7 cellular contexts compared by ENCODE assay signal in genomic region chr18:21611401-21612124, GRCh38. TPM values are rescaled to one million over a fixed set of nuclear protein-coding genes. Genes with fewer than 3 reads are reported as not detected.
A peak's percentile ranks its signal among the peaks of the same experiment; 100 is the strongest.
DNase-seq lines count a peak whose midpoint lies in the region; ATAC-seq and TF ChIP-seq lines count a peak whose summit lies in the region.
"Not testable (repeated sequence)": the region's sequence is repeated elsewhere in the genome, so short reads cannot be mapped to it uniquely, and the experiment has no call there.

No MANE protein-coding gene starts in this region.

- H3K4me1 ChIP-seq in HUES48 (ENCODE audit: control insufficient read depth, insufficient read depth, low read length); SJCRH30: not testable (repeated sequence)
- H3K4me1 ChIP-seq in adrenal gland (replicated peaks in 1 of 2), result peaks cover 9 to 22% of the 10 kb centered on the region in 2 donors
- H3K4me1 ChIP-seq in esophagus squamous epithelium, result peaks cover 8 to 32% (median 16%) of the 10 kb centered on the region in 3 donors
- peaks cover 4 to 11% of the 10 kb centered on the region in 2 donors for H3K4me1 ChIP-seq in lung (ENCODE audit: control insufficient read depth in 2 of 2, insufficient read depth in 2 of 2, low read length in 2 of 2)
- H3K4me1 ChIP-seq in sigmoid colon, result peaks cover 0 to 22% (median 15%) of the 10 kb centered on the region in 4 donors

- not testable (repeated sequence) for TF ChIP-seq POLR2A in adrenal gland (IDR thresholded peaks at IDR 0.05); esophagus squamous epithelium (IDR thresholded peaks at IDR 0.05); sigmoid colon (IDR thresholded peaks at IDR 0.05)

- not testable (repeated sequence) for TF ChIP-seq CTCF in adrenal gland (IDR thresholded peaks at IDR 0.05); esophagus squamous epithelium (IDR thresholded peaks at IDR 0.05); lung (IDR thresholded peaks at IDR 0.05; ENCODE audit: control extremely low read depth, extremely low read depth); sigmoid colon (IDR thresholded peaks at IDR 0.05)

- 54 to 63% (median 59%) methylated on average over 23 to 30 of the region's 30 CpGs for WGBS in adrenal gland, 4 donors
- WGBS in esophagus squamous epithelium, 2 donors, result 51 to 68% methylated on average over 27 to 30 of the region's 30 CpGs
- WGBS in lung, 2 donors, result 61% methylated on average over 27 to 30 of the region's 30 CpGs
- 57 to 64% methylated on average over 30 of the region's 30 CpGs for WGBS in sigmoid colon, 2 donors

- H3K4me3 ChIP-seq in HUES48 (ENCODE audit: low read depth, low read length) (peak overlapping the region; percentile 92; the same call in 1 of the 2 replicates), SJCRH30 (peak overlapping the region; percentile 96), adrenal gland (peak overlapping the region in 2 of 4 donors; percentile 35 to 89), esophagus squamous epithelium (peak overlapping the region; percentile 72 to 87 (median 81)), sigmoid colon (peak overlapping the region; percentile 41 to 69 (median 63))
- not testable (repeated sequence) for H3K4me3 ChIP-seq in lung

- H3K36me3 ChIP-seq in HUES48 (ENCODE audit: control insufficient read depth, insufficient read depth, low read length), result peaks cover 17% of the 10 kb centered on the region
- H3K36me3 ChIP-seq in SJCRH30, result peaks cover 20% of the 10 kb centered on the region
- H3K36me3 ChIP-seq in adrenal gland (replicated peaks in 1 of 2); lung (ENCODE audit: control insufficient read depth in 2 of 2, insufficient read depth in 2 of 2, low read length in 2 of 2); sigmoid colon: not testable (repeated sequence)
- H3K36me3 ChIP-seq in esophagus squamous epithelium, result peaks cover 0 to 19% (median 0%) of the 10 kb centered on the region in 3 donors

- H3K27ac ChIP-seq in HUES48 (ENCODE audit: low read depth, low read length), result not testable (repeated sequence)
- H3K27ac ChIP-seq in SJCRH30, result peak overlapping the region; percentile 98; the same call in 1 of the 2 replicates
- peak overlapping the region in 3 of 5 donors; percentile 76 to 90 (median 84) for H3K27ac ChIP-seq in adrenal gland
- H3K27ac ChIP-seq in esophagus squamous epithelium, result peak overlapping the region; percentile 80 to 92 (median 86)
- H3K27ac ChIP-seq in lung (ENCODE audit: low read depth in 1 of 2, low read length in 1 of 2), result peak overlapping the region; percentile 29 to 92
- peak overlapping the region; percentile 76 to 83 (median 78) for H3K27ac ChIP-seq in sigmoid colon

- H3K9me3 ChIP-seq in HUES48 (ENCODE audit: control insufficient read depth, insufficient read depth, low read length); SJCRH30 (replicated peaks); adrenal gland (replicated peaks in 1 of 3); esophagus squamous epithelium; lung (ENCODE audit: control insufficient read depth in 2 of 2, insufficient read depth in 1 of 2, low read length in 1 of 2); sigmoid colon: not testable (repeated sequence)

- DNase-seq in SJCRH30; adrenal gland; esophagus squamous epithelium (lab: John Stamatoyannopoulos, UW); lung (ENCODE audit: low spot score); sigmoid colon: not testable (repeated sequence)

- H3K27me3 ChIP-seq in HUES48 (ENCODE audit: control insufficient read depth, insufficient read depth, low read length); SJCRH30; adrenal gland; esophagus squamous epithelium; lung (ENCODE audit: control insufficient read depth, insufficient read depth); sigmoid colon: not testable (repeated sequence)

- intact Hi-C loops in adrenal gland (cut with DNase I), result loop anchor here in 1 of 2 donors (10.0 kb wide), 1 partner anchor 243 kb away; no protein-coding TSS in a partner anchor
- intact Hi-C loops in esophagus squamous epithelium (cut with DNase I), result not testable (repeated sequence)
- intact Hi-C loops in sigmoid colon (cut with DNase I), result loop anchor here (1.0 to 5.0 kb wide), 3 partner anchors 11 to 236 kb away; partner anchors contain the start of genes ESCO1 and MIB1

- not testable (repeated sequence) for TF ChIP-seq EP300 in sigmoid colon (IDR thresholded peaks at IDR 0.05)

- H3K9ac ChIP-seq in HUES48 (ENCODE audit: low read depth, low read length), result 0 out of 2 replicates have a peak overlapping the region, but pooled peaks have one; percentile 32

- peak; percentile 10 for ATAC-seq in GM18511 (IDR thresholded peaks at IDR 0.05; ENCODE audit: unreplicated experiment)
- ATAC-seq in lung (ENCODE audit: insufficient read depth, low FRiP score), result not testable (repeated sequence)

RNA-seq across cellular contexts. Expression of gene SNRPD1, which starts 0.6 kb away (rescaled TPM):
- total RNA-seq in SJCRH30 (2014; rRNA removed; shearing (Covaris generic)), result 102 and 110 TPM in 2 replicates
- total RNA-seq in adrenal gland (10 to 100 TPM in 4 of 8 donors, 1 to 10 TPM in 4; 2.6 to 53.4 (median 15.3) TPM), esophagus squamous epithelium (10 to 100 TPM in 3 of 4 donors, 1 to 10 TPM in 1; 4.4 to 19.5 (median 12.1) TPM), lung (10 to 100 TPM; 13.7 to 37.0 TPM), sigmoid colon (10 to 100 TPM in 1 of 4 donors, 1 to 10 TPM in 3; 5.2 to 10.3 (median 6.5) TPM)
- polyA plus RNA-seq in adrenal gland (100 to 1,000 TPM in 1 of 3 donors, 10 to 100 TPM in 2; 12.2 to 104 (median 13.3) TPM), lung (10 to 100 TPM; 19.2 to 24.1 TPM), sigmoid colon (10 to 100 TPM; 16.2 to 34.1 (median 19.7) TPM)

RNA-seq across cellular contexts. Expression of gene ESCO1, which starts 11.1 kb away (rescaled TPM):
- total RNA-seq in SJCRH30 (2014; rRNA removed; shearing (Covaris generic)), result 14.5 and 16.5 TPM in 2 replicates
- total RNA-seq in adrenal gland (10 to 100 TPM in 5 of 8 donors, 1 to 10 TPM in 3; 6.7 to 14.1 (median 11.0) TPM), esophagus squamous epithelium (10 to 100 TPM in 3 of 4 donors, 1 to 10 TPM in 1; 8.7 to 17.1 (median 14.6) TPM), lung (10 to 100 TPM; 12.3 to 28.2 TPM), sigmoid colon (10 to 100 TPM; 12.8 to 20.0 (median 18.9) TPM)
- polyA plus RNA-seq in adrenal gland (10 to 100 TPM in 2 of 3 donors, 1 to 10 TPM in 1; 9.4 to 16.8 (median 13.4) TPM), lung (10 to 100 TPM in 1 of 2 donors, 1 to 10 TPM in 1; 7.7 to 13.1 TPM), sigmoid colon (10 to 100 TPM in 2 of 3 donors, 1 to 10 TPM in 1; 9.9 to 11.3 (median 10.8) TPM)
